12 cellular contexts compared by ENCODE assay signal in the genomic region with DNA sequence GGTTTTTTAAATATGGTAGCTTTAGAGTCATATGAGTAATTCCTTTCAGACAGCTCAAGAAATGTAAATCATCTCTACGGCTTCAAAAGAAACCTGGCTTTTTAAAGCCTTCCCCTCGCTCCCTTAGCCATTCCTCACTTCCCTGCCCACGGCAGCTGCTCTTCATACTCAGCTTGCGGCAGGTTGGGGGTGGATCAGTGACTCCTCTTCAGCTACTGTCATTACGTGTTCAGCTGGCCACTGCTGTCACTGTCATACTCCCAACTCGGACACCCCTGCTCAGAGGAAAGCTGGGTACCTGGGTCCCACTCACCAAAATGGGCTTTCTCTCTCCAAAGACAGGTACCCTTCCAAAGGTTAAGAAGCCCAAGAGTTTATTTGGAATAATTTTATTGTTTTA. TPM values are rescaled to one million over a fixed set of nuclear protein-coding genes. Genes with fewer than 3 reads are reported as not detected.
A peak's percentile ranks its signal among the peaks of the same experiment; 100 is the strongest.
DNase-seq lines count a peak whose midpoint lies in the region; ATAC-seq and TF ChIP-seq lines count a peak whose summit lies in the region.
"Had no signal": no experiment of that assay in that cellular context is flagged by ENCODE, and none has a peak within 500 bp of the region (broad histone marks: within the 10 kb centered on the region; RNA-seq: fewer than 3 reads in every experiment).

No MANE protein-coding gene starts in this region.

- TF ChIP-seq CTCF in esophagus muscularis mucosa (IDR thresholded peaks at IDR 0.05) (no peak), psoas muscle (IDR thresholded peaks at IDR 0.05) (no peak)

- peak; percentile 16 to 29 for DNase-seq in activated CD4-positive, alpha-beta T cell treated with anti-CD3 and anti-CD28 coated beads, Interleukin-2, amount 50 U/mL, for 48 hours
- DNase-seq in activated CD4-positive, alpha-beta T cell treated with anti-CD3 and anti-CD28 coated beads for 4 hours = no peak
- DNase-seq in esophagus muscularis mucosa (ENCODE audit: extremely low spot score) = no peak
- peak; percentile 55 to 80 for DNase-seq in psoas muscle
- no peak for DNase-seq in T-helper 1 cell
- DNase-seq in UCSD-AML1 (lab: John Stamatoyannopoulos, UW; ENCODE audit: unreplicated experiment) = no peak
- DNase-seq in DMS153 treated with DMSO at 0.1 percent for 48 hours (lab: John Stamatoyannopoulos, UW; ENCODE audit: unreplicated experiment) = no peak
- DNase-seq: GDM1, lower lobe of right lung, NCI-H187 treated with DMSO at 0.1 percent for 48 hours had no signal

- TF ChIP-seq EP300 in esophagus muscularis mucosa (IDR thresholded peaks at IDR 0.05) = no peak

- H3K4me3 ChIP-seq in esophagus muscularis mucosa = no peak overlapping the region
- H3K4me3 ChIP-seq in psoas muscle = peak overlapping the region; percentile 50
- H3K4me3 ChIP-seq: lower lobe of right lung had no signal

- 31% methylated on average over 6 of the region's 6 CpGs for WGBS in esophagus muscularis mucosa
- 24 to 39% (median 26%) methylated on average over 6 of the region's 6 CpGs for WGBS in psoas muscle, 3 donors

- H3K27me3 ChIP-seq in esophagus muscularis mucosa (no peaks in the 10 kb centered on the region), psoas muscle (ENCODE audit: insufficient read depth in 3 of 3, low read length in 2 of 3) (no peaks in the 10 kb centered on the region)

- peak; percentile 57 for ATAC-seq in HG03442 (IDR thresholded peaks at IDR 0.05; ENCODE audit: unreplicated experiment)
- peak; percentile 92 to 96 (median 96) for ATAC-seq in psoas muscle
- ATAC-seq: lower lobe of right lung had no signal

- intact Hi-C loops in esophagus muscularis mucosa (cut with DNase I) = loop anchor here (10.0 kb wide), 1 partner anchor 67 kb away; no protein-coding TSS in a partner anchor
- intact Hi-C loops in psoas muscle (cut with DNase I) = no loop called here

- H3K27ac ChIP-seq in esophagus muscularis mucosa (replicated peaks in 1 of 4) = peak overlapping the region in 3 of 4 donors; percentile 26 to 50 (median 33)
- H3K27ac ChIP-seq in psoas muscle = peak overlapping the region; percentile 100
- H3K27ac ChIP-seq: lower lobe of right lung, parathyroid adenoma had no signal

- H3K36me3 ChIP-seq in esophagus muscularis mucosa (peaks cover 1 to 31% (median 16%) of the 10 kb centered on the region in 4 donors), psoas muscle (ENCODE audit: insufficient read depth in 1 of 2, low read depth in 1 of 2) (peaks cover 2 to 37% of the 10 kb centered on the region in 2 donors)

- H3K4me1 ChIP-seq in esophagus muscularis mucosa (peaks cover 63 to 87% (median 80%) of the 10 kb centered on the region in 4 donors), psoas muscle (peaks cover 92% of the 10 kb centered on the region)
- H3K4me1 ChIP-seq: parathyroid adenoma had no signal

- H3K9me3 ChIP-seq in esophagus muscularis mucosa (no peaks in the 10 kb centered on the region), psoas muscle (no peaks in the 10 kb centered on the region)
- H3K9me3 ChIP-seq: lower lobe of right lung had no signal

- TF ChIP-seq POLR2A in esophagus muscularis mucosa (IDR thresholded peaks at IDR 0.05; ENCODE audit: low read depth) = no peak

RNA-seq across cellular contexts. Expression of a gene that starts 6.6 kb away (rescaled TPM):
- total RNA-seq in esophagus muscularis mucosa = 10 to 100 TPM; 55.7 to 91.6 (median 73.7) TPM
- total RNA-seq in psoas muscle = 100 to 1,000 TPM; 342 to 421 (median 401) TPM
- polyA plus RNA-seq in psoas muscle = 100 to 1,000 TPM; 204 to 523 (median 213) TPM

RNA-seq across cellular contexts. Expression of a gene that starts 49.7 kb away (rescaled TPM):
- total RNA-seq in esophagus muscularis mucosa (1,000 to 10,000 TPM in 3 of 4 donors, 100 to 1,000 TPM in 1; 927 to 2,513 (median 1,694) TPM), psoas muscle (1,000 to 10,000 TPM; 2,972 to 5,803 (median 5,243) TPM)
- 1,000 to 10,000 TPM; 1,312 to 4,364 (median 1,775) TPM for polyA plus RNA-seq in psoas muscle

RNA-seq across cellular contexts. Expression of a gene that starts 57.3 kb away (rescaled TPM):
- under 1 TPM in 3 of 4 donors, not detected in 1; 0.39 to 0.66 (median 0.46) TPM for total RNA-seq in esophagus muscularis mucosa
- 1 to 10 TPM in 1 of 4 donors, under 1 TPM in 3; 0.79 to 1.0 (median 0.86) TPM for total RNA-seq in psoas muscle
- 1 to 10 TPM; 1.3 to 3.3 (median 2.7) TPM for polyA plus RNA-seq in psoas muscle

Comparison
In these comparisons a context has a peak if more than half of its experiments do, and no peak if none do; other contexts are left out.
1. DNase-seq: peak in activated CD4-positive, alpha-beta T cell treated with anti-CD3 and anti-CD28 coated beads, Interleukin-2, amount 50 U/mL, for 48 hours (2 of 2) and psoas muscle (2 of 2); none in activated CD4-positive, alpha-beta T cell treated with anti-CD3 and anti-CD28 coated beads for 4 hours (0 of 2), esophagus muscularis mucosa (single experiment), T-helper 1 cell (0 of 5), UCSD-AML1 (single experiment) and DMS153 treated with DMSO at 0.1 percent for 48 hours (single experiment).